In the genomic region with DNA sequence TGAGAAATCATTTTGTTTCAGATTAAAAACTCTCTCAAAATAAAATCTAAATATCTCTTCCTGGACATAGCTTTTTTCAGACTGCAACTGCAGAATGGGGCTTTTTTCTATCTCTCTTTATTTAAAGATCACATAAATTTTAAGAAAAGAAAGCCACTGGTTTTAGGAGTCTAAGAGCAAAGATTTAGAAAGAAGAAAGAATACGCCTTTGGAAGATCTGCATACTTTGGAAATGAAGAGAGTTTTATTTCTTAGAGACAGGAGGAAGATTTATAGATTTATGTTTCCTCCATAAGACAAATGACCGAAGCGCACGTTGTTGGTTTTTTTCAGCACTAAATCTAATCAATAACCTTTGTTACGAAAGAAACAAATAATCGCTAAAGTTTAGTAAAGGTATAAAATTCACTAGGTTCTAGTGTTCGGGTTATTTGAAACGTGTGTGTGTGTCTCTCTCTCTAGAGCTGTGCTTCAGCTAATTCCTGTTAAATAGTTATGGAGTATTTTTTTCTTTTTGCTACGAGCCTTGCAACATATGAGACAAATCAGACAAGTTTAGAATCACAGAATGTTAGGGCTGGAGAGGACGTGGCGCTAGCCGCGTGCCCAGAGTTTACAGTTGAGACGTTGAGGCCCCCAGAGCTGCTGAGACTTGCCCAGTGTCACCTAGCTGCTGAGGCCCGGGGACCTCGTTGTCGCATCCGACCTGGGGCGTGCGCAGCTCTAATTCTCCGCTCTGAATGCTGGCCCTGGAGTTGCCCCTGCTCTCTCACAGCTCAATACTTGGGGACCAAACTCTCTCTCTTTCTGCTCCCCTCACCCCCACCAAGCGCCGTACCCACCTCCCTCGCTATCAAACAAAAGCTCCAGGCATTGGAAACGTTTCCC, we compare ENCODE assay signal across 9 cellular contexts.
DNase-seq lines count a peak whose midpoint lies in the region; ATAC-seq and TF ChIP-seq lines count a peak whose summit lies in the region.
"Had no signal": no experiment of that assay in that cellular context is flagged by ENCODE, and none has a peak within 500 bp of the region (broad histone marks: within the 10 kb centered on the region; RNA-seq: fewer than 3 reads in every experiment).

No MANE protein-coding gene starts in this region.

- peaks cover 0 to 2% of the 10 kb centered on the region in 2 donors for H3K36me3 Mint-ChIP-seq in CD4-positive, alpha-beta memory T cell

- CTCF ChIA-PET in CD4-positive, alpha-beta memory T cell (lab: Charles Lee; ENCODE audit: partially characterized antibody): interaction anchor here (1.7 kb wide), 1 partner anchor 31 kb away, joined by 4 read pairs; no protein-coding TSS in a partner anchor

- no peaks in the 10 kb centered on the region for H3K9me3 ChIP-seq in CD4-positive, alpha-beta memory T cell (ENCODE audit: control insufficient read depth in 1 of 2, low read length in 2 of 2)
- H3K9me3 ChIP-seq in Peyer's patch (no peaks in the 10 kb centered on the region), fibroblast of lung (ENCODE audit: control insufficient read depth, insufficient read depth, low read depth, low read length) (no peaks in the 10 kb centered on the region), neuronal stem cell (replicated peaks in 1 of 2; ENCODE audit: control insufficient read depth in 2 of 2, insufficient read depth in 1 of 2, low read depth in 1 of 2, low read length in 2 of 2) (no peaks in the 10 kb centered on the region)

- intact Hi-C loops in CD4-positive, alpha-beta memory T cell (cut with micrococcal nuclease): loop anchor here (5.0 kb wide), 1 partner anchor 66 kb away; no protein-coding TSS in a partner anchor

- H3K9ac ChIP-seq in fibroblast of lung (ENCODE audit: insufficient read depth, low read length): no peak overlapping the region
- no peak overlapping the region for H3K9ac ChIP-seq in neuronal stem cell (ENCODE audit: low read depth, low read length, poor library complexity)

- no peak overlapping the region for H3K14ac ChIP-seq in neuronal stem cell (ENCODE audit: low read length)

- no peak overlapping the region for H3K27ac ChIP-seq in CD4-positive, alpha-beta memory T cell (ENCODE audit: low read depth, low read length)
- H3K27ac ChIP-seq in Peyer's patch (peak overlapping the region; percentile 55 to 97 (median 84)), fibroblast of lung (ENCODE audit: insufficient read depth, low read length) (peak overlapping the region; percentile 36), neuronal stem cell (replicated peaks; ENCODE audit: low read length) (no peak overlapping the region)

- H3K4me3 ChIP-seq in CD4-positive, alpha-beta memory T cell (ENCODE audit: low read length in 2 of 2): peak overlapping the region in 1 of 2 donors; percentile 29
- H3K4me3 ChIP-seq in Peyer's patch (peak overlapping the region; percentile 6 to 71 (median 42)), fibroblast of lung (replicated peaks in 1 of 4; ENCODE audit: control extremely low read depth in 1 of 4, insufficient read depth in 1 of 4, low read depth in 3 of 4, low read length in 4 of 4) (peak overlapping the region; percentile 20 to 55 (median 34)), neuronal stem cell (ENCODE audit: low read length in 2 of 2) (no peak overlapping the region)

- TF ChIP-seq CTCF in Peyer's patch (IDR thresholded peaks at IDR 0.05) (no peak), fibroblast of lung (conservative IDR thresholded peaks at IDR 0.05 in 1 of 2, IDR thresholded peaks at IDR 0.05 in 1 of 2; ENCODE audit: low read depth in 1 of 2, low read length in 2 of 2) (no peak)

- POLR2A ChIA-PET in CD4-positive, alpha-beta memory T cell (lab: Charles Lee; ENCODE audit: partially characterized antibody): interaction anchor here (0.8 kb wide), 1 partner anchor 9 kb away, joined by 3 read pairs; no protein-coding TSS in a partner anchor

- H3K4me2 ChIP-seq in fibroblast of lung (ENCODE audit: extremely low read depth, insufficient read depth, low read length) (peak overlapping the region; percentile 71), neuronal stem cell (ENCODE audit: insufficient read depth, low read length, poor library complexity, severe bottlenecking) (peak overlapping the region; percentile 57)

- no peak overlapping the region for H2AK5ac ChIP-seq in neuronal stem cell (ENCODE audit: low read depth, low read length)

- no peak for ATAC-seq in HG03280 (IDR thresholded peaks at IDR 0.05; ENCODE audit: unreplicated experiment)
- ATAC-seq in GM18858 (IDR thresholded peaks at IDR 0.05; ENCODE audit: unreplicated experiment): no peak

- no peaks in the 10 kb centered on the region for H3K36me3 ChIP-seq in CD4-positive, alpha-beta memory T cell (ENCODE audit: insufficient read depth, low read length)
- H3K36me3 ChIP-seq in Peyer's patch (no peaks in the 10 kb centered on the region), fibroblast of lung (ENCODE audit: control insufficient read depth, insufficient read depth, low read length) (no peaks in the 10 kb centered on the region), neuronal stem cell (replicated peaks in 1 of 2; ENCODE audit: control insufficient read depth in 2 of 2, insufficient read depth in 2 of 2, low read length in 2 of 2) (no peaks in the 10 kb centered on the region)

- peak overlapping the region; percentile 43 for H2AFZ ChIP-seq in fibroblast of lung (ENCODE audit: low read length)
- H2AFZ ChIP-seq in neuronal stem cell (ENCODE audit: low read length): peak overlapping the region; percentile 82

- no peak overlapping the region for H2BK5ac ChIP-seq in neuronal stem cell (ENCODE audit: low read length)

- peak overlapping the region; percentile 82 to 91 (median 86) for H3K4me3 Mint-ChIP-seq in CD4-positive, alpha-beta memory T cell

- no peak for TF ChIP-seq POLR2A in Peyer's patch (IDR thresholded peaks at IDR 0.05)

- H3K27me3 ChIP-seq in CD4-positive, alpha-beta memory T cell (ENCODE audit: insufficient read depth, low read length): no peaks in the 10 kb centered on the region
- H3K27me3 ChIP-seq in Peyer's patch (no peaks in the 10 kb centered on the region), fibroblast of lung (ENCODE audit: control insufficient read depth, insufficient read depth, low read length) (peaks cover 4% of the 10 kb centered on the region), neuronal stem cell (ENCODE audit: control insufficient read depth in 3 of 3, insufficient read depth in 3 of 3, low read depth in 1 of 3, low read length in 3 of 3) (peaks cover 18 to 74% (median 57%) of the 10 kb centered on the region in 3 experiments)

- no peak overlapping the region for H2BK12ac ChIP-seq in neuronal stem cell (ENCODE audit: low read length)

- peak overlapping the region; percentile 17 to 94 (median 90) for H3K27ac Mint-ChIP-seq in CD4-positive, alpha-beta memory T cell

- H4K8ac ChIP-seq in neuronal stem cell (ENCODE audit: low read depth, low read length): no peak overlapping the region

- H3K4me1 Mint-ChIP-seq in CD4-positive, alpha-beta memory T cell: peaks cover 13 to 46% (median 27%) of the 10 kb centered on the region in 4 donors

- no peak overlapping the region for H2BK120ac ChIP-seq in neuronal stem cell (ENCODE audit: low read depth, low read length)

- H3K9me3 Mint-ChIP-seq in CD4-positive, alpha-beta memory T cell: peaks cover 0 to 3% (median 0%) of the 10 kb centered on the region in 8 donors

- no peaks in the 10 kb centered on the region for H4K20me1 ChIP-seq in fibroblast of lung (ENCODE audit: control insufficient read depth, extremely low read depth, insufficient read depth, low read length)

- H3K79me2 ChIP-seq in fibroblast of lung (ENCODE audit: control insufficient read depth, insufficient read depth, low read length): no peaks in the 10 kb centered on the region

- no peak overlapping the region for H4K91ac ChIP-seq in neuronal stem cell (ENCODE audit: low read depth, low read length, poor library complexity)

- H3K27me3 Mint-ChIP-seq in CD4-positive, alpha-beta memory T cell: peaks cover 8 to 14% of the 10 kb centered on the region in 2 donors

- no peak overlapping the region for H3K23ac ChIP-seq in neuronal stem cell (ENCODE audit: low read depth, low read length, poor library complexity)

- H3K79me1 ChIP-seq in neuronal stem cell (ENCODE audit: low read depth, low read length): no peaks in the 10 kb centered on the region

- no peak overlapping the region for H3K4ac ChIP-seq in neuronal stem cell (ENCODE audit: low read length)

- H3K18ac ChIP-seq in neuronal stem cell (ENCODE audit: low read length): no peak overlapping the region

- WGBS in neuronal stem cell (ENCODE audit: extremely low coverage in 2 of 2, insufficient read length in 2 of 2, insufficient replicate concordance in 1 of 2), 2 donors: no CpG with 5 or more reads among the region's 25 CpGs

- H2BK15ac ChIP-seq in neuronal stem cell (ENCODE audit: low read length): no peak overlapping the region

- peaks cover 41% of the 10 kb centered on the region for H3K4me1 ChIP-seq in CD4-positive, alpha-beta memory T cell (ENCODE audit: insufficient read depth, low read length)
- peaks cover 0 to 30% (median 4%) of the 10 kb centered on the region in 4 donors for H3K4me1 ChIP-seq in Peyer's patch
- peaks cover 3% of the 10 kb centered on the region for H3K4me1 ChIP-seq in fibroblast of lung (ENCODE audit: control insufficient read depth, extremely low read depth, insufficient read depth, low read length)
- H3K4me1 ChIP-seq in neuronal stem cell (ENCODE audit: control insufficient read depth in 2 of 2, insufficient read depth in 1 of 2, low read depth in 1 of 2, low read length in 2 of 2): peaks cover 6 to 11% of the 10 kb centered on the region in 2 donors

- DNase-seq in CD4-positive, alpha-beta memory T cell: peak in 1 of 5 donors; percentile 24
- peak in 1 of 3 donors; percentile 73 for DNase-seq in Peyer's patch
- DNase-seq in fibroblast of lung (ENCODE audit: low read depth in 2 of 2): peak; percentile 30 to 38
- DNase-seq in neuronal stem cell (ENCODE audit: low spot score): peak; percentile 33
- no peak for DNase-seq in HCEC 1CT
- no peak for DNase-seq in NCI-H69 (lab: John Stamatoyannopoulos, UW)
- DNase-seq: activated CD4-positive, alpha-beta T cell treated with anti-CD3 and anti-CD28 coated beads for 48 hours had no signal

Comparison
In these comparisons a context has a peak if more than half of its experiments do, and no peak if none do; other contexts are left out.
1. DNase-seq: peak in fibroblast of lung (2 of 2) and neuronal stem cell (single experiment); none in HCEC 1CT (single experiment) and NCI-H69 (single experiment).
2. H3K27ac ChIP-seq: peak in Peyer's patch (4 of 4) and fibroblast of lung (single experiment); none in CD4-positive, alpha-beta memory T cell (single experiment) and neuronal stem cell (single experiment).
3. H3K4me3 ChIP-seq: peak in Peyer's patch (4 of 4) and fibroblast of lung (4 of 4); none in neuronal stem cell (0 of 2).